8 cellular contexts compared by ENCODE assay signal in the genomic region with DNA sequence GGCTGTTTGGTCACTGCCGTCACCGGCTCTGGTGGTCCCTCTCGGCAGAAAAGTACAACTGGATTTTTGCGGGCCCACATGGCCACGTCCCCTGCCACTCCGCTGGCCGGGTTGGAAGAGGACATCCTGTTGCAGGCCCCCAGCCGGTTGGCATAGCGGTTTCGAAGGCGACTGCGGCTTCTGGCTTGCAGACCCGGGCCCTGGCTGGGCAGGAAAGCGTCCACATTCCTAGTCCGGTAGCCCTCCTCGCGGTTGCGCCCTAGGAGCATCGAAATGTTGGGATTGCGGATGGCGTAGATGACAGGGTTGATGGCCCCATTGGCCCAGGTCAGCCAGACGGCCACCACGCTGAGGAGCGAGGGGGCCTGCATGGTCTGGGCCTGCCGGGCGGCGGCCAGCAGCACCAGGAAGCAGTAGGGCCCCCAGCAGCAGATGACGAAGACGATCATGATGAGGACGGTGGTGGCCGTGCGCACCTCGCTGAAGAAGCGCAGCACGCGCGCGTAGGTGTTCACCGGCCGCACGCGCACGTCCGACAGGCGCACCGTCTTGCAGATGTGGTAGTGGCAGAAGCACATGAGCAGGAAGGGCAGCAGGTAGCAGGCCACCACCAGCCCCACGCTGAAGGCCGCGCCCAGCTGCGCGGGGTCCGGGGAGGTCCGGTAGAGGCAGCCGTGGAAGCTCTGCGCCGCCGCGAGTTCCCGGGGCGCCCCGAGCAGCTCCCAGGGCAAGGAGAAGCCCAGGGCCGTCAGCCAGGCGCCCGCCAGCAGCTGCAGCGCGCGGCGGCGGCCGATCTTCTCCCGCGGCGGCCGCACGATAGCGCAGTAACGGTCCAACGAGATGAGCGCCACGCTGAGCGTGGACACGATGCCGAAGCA. TPM values are rescaled to one million over a fixed set of nuclear protein-coding genes. Genes with fewer than 3 reads are reported as not detected.
DNase-seq lines count a peak whose midpoint lies in the region; ATAC-seq and TF ChIP-seq lines count a peak whose summit lies in the region.

No MANE protein-coding gene starts in this region.

- no peaks in the 10 kb centered on the region for H3K27me3 ChIP-seq in upper lobe of left lung

- CTCF ChIA-PET in activated CD4-positive, alpha-beta T cell treated with anti-CD3 and anti-CD28 coated beads, Interleukin-2, amount 10 ng/mL, durations not matched to agents 7 days and 5 days (lab: Charles Lee) = interaction anchor here (0.7 to 4.4 kb wide), 3 partner anchors 10 to 13 kb away, joined by 3 to 12 read pairs (median 3); no protein-coding TSS in a partner anchor

- DNase-seq in activated CD4-positive, alpha-beta T cell treated with anti-CD3 and anti-CD28 coated beads, Interleukin-2, amount 10 ng/mL, durations not matched to agents 7 days and 5 days = no peak
- DNase-seq in naive thymus-derived CD8-positive, alpha-beta T cell = peak in 3 of 10 donors; percentile 15 to 23 (median 18)
- DNase-seq in upper lobe of left lung = peak in 1 of 2 donors; percentile 90
- no peak for DNase-seq in dermis blood vessel endothelial cell
- DNase-seq in NCI-H82 (lab: John Stamatoyannopoulos, UW) = no peak

- H3K27ac Mint-ChIP-seq in activated CD4-positive, alpha-beta T cell treated with anti-CD3 and anti-CD28 coated beads, Interleukin-2, amount 10 ng/mL, durations not matched to agents 7 days and 5 days = peak overlapping the region; percentile 34
- peak overlapping the region in 6 of 10 donors; percentile 42 to 92 (median 80) for H3K27ac Mint-ChIP-seq in naive thymus-derived CD8-positive, alpha-beta T cell

- no peak for TF ChIP-seq EP300 in upper lobe of left lung (IDR thresholded peaks at IDR 0.05)

- POLR2A ChIA-PET in activated CD4-positive, alpha-beta T cell treated with anti-CD3 and anti-CD28 coated beads, Interleukin-2, amount 10 ng/mL, durations not matched to agents 7 days and 5 days (lab: Charles Lee) = interaction anchor here (0.6 kb wide), 1 partner anchor 311 kb away, joined by 4 read pairs; no protein-coding TSS in a partner anchor
- POLR2A ChIA-PET in naive thymus-derived CD8-positive, alpha-beta T cell (lab: Charles Lee) = interaction anchor here (1.4 to 3.1 kb wide), 2 partner anchors 19 to 28 kb away, joined by 4 to 20 read pairs; partner anchors contain the start of genes JKAMP and L3HYPDH

- H3K36me3 Mint-ChIP-seq in activated CD4-positive, alpha-beta T cell treated with anti-CD3 and anti-CD28 coated beads, Interleukin-2, amount 10 ng/mL, durations not matched to agents 7 days and 5 days (ENCODE audit: low read depth) = peaks cover 7% of the 10 kb centered on the region
- no peaks in the 10 kb centered on the region for H3K36me3 Mint-ChIP-seq in naive thymus-derived CD8-positive, alpha-beta T cell

- TF ChIP-seq CTCF in upper lobe of left lung (IDR thresholded peaks at IDR 0.05) = no peak

- ATAC-seq in GM18868 (IDR thresholded peaks at IDR 0.05; ENCODE audit: unreplicated experiment) (peak; percentile 13), HG03045 (IDR thresholded peaks at IDR 0.05; ENCODE audit: unreplicated experiment) (peak; percentile 39), esophagus mucosa (peak; percentile 33), upper lobe of left lung (ENCODE audit: low FRiP score in 2 of 2) (peak in 1 of 2 donors; percentile 69)
- ATAC-seq in naive thymus-derived CD8-positive, alpha-beta T cell = peak in 1 of 2 donors; percentile 3

- H3K9me3 ChIP-seq in upper lobe of left lung = no peaks in the 10 kb centered on the region

- H3K36me3 ChIP-seq in upper lobe of left lung = peaks cover 0 to 3% (median 0%) of the 10 kb centered on the region in 4 donors

- H3K4me1 ChIP-seq in upper lobe of left lung = peaks cover 10 to 20% (median 11%) of the 10 kb centered on the region in 4 donors

- no peaks in the 10 kb centered on the region for H3K9me3 Mint-ChIP-seq in activated CD4-positive, alpha-beta T cell treated with anti-CD3 and anti-CD28 coated beads, Interleukin-2, amount 10 ng/mL, durations not matched to agents 7 days and 5 days
- no peaks in the 10 kb centered on the region for H3K9me3 Mint-ChIP-seq in naive thymus-derived CD8-positive, alpha-beta T cell

- WGBS in upper lobe of left lung, 2 donors = 50 to 86% methylated on average over 14 to 42 of the region's 83 CpGs

- peaks cover 4% of the 10 kb centered on the region for H3K27me3 Mint-ChIP-seq in activated CD4-positive, alpha-beta T cell treated with anti-CD3 and anti-CD28 coated beads, Interleukin-2, amount 10 ng/mL, durations not matched to agents 7 days and 5 days
- H3K27me3 Mint-ChIP-seq in naive thymus-derived CD8-positive, alpha-beta T cell = peaks cover 0 to 11% (median 6%) of the 10 kb centered on the region in 5 donors

- H3K27ac ChIP-seq in upper lobe of left lung = peak overlapping the region; percentile 3 to 78 (median 37)

- TF ChIP-seq POLR2A in upper lobe of left lung (IDR thresholded peaks at IDR 0.05) = no peak

- peaks cover 12% of the 10 kb centered on the region for H3K4me1 Mint-ChIP-seq in activated CD4-positive, alpha-beta T cell treated with anti-CD3 and anti-CD28 coated beads, Interleukin-2, amount 10 ng/mL, durations not matched to agents 7 days and 5 days
- peaks cover 6 to 14% (median 10%) of the 10 kb centered on the region in 4 donors for H3K4me1 Mint-ChIP-seq in naive thymus-derived CD8-positive, alpha-beta T cell

- H3K4me3 ChIP-seq in upper lobe of left lung = peak overlapping the region; percentile 37 to 80 (median 68)

- peak overlapping the region; percentile 76 for H3K4me3 Mint-ChIP-seq in activated CD4-positive, alpha-beta T cell treated with anti-CD3 and anti-CD28 coated beads, Interleukin-2, amount 10 ng/mL, durations not matched to agents 7 days and 5 days
- H3K4me3 Mint-ChIP-seq in naive thymus-derived CD8-positive, alpha-beta T cell = peak overlapping the region; percentile 82 to 94 (median 90)

RNA-seq across cellular contexts. Expression of gene GPR135, which starts 1.2 kb away (rescaled TPM):
- 1 to 10 TPM; 1.5 to 1.6 TPM for total RNA-seq in activated CD4-positive, alpha-beta T cell treated with anti-CD3 and anti-CD28 coated beads, Interleukin-2, amount 10 ng/mL, durations not matched to agents 7 days and 5 days
- 0.56 TPM for total RNA-seq in esophagus mucosa
- 1 to 10 TPM; 1.7 to 2.0 TPM for total RNA-seq in naive thymus-derived CD8-positive, alpha-beta T cell
- polyA plus RNA-seq in naive thymus-derived CD8-positive, alpha-beta T cell = under 1 TPM in 1 of 3 donors, not detected in 2; 0.16 TPM
- 10 to 100 TPM in 1 of 6 donors, 1 to 10 TPM in 5; 1.7 to 10.5 (median 6.2) TPM for total RNA-seq in upper lobe of left lung
- 0.47 and 0.68 TPM in 2 replicates for total RNA-seq in dermis blood vessel endothelial cell

RNA-seq across cellular contexts. Expression of gene L3HYPDH, which starts 20.2 kb away (rescaled TPM):
- 10 to 100 TPM; 15.4 to 18.3 TPM for total RNA-seq in activated CD4-positive, alpha-beta T cell treated with anti-CD3 and anti-CD28 coated beads, Interleukin-2, amount 10 ng/mL, durations not matched to agents 7 days and 5 days
- total RNA-seq in esophagus mucosa (11.5 TPM), upper lobe of left lung (10 to 100 TPM; 16.7 to 53.4 (median 38.9) TPM), dermis blood vessel endothelial cell (16.6 and 41.4 TPM in 2 replicates)
- 10 to 100 TPM; 41.5 to 44.4 TPM for total RNA-seq in naive thymus-derived CD8-positive, alpha-beta T cell
- polyA plus RNA-seq in naive thymus-derived CD8-positive, alpha-beta T cell = 1 to 10 TPM; 1.8 to 2.5 (median 2.4) TPM

RNA-seq across cellular contexts. Expression of gene JKAMP, which starts 20.3 kb away (rescaled TPM):
- 10 to 100 TPM; 30.3 to 32.7 TPM for total RNA-seq in activated CD4-positive, alpha-beta T cell treated with anti-CD3 and anti-CD28 coated beads, Interleukin-2, amount 10 ng/mL, durations not matched to agents 7 days and 5 days
- total RNA-seq in esophagus mucosa (14.6 TPM), upper lobe of left lung (10 to 100 TPM; 34.2 to 59.7 (median 44.0) TPM), dermis blood vessel endothelial cell (78.1 and 86.0 TPM in 2 replicates)
- 10 to 100 TPM; 21.9 to 26.2 TPM for total RNA-seq in naive thymus-derived CD8-positive, alpha-beta T cell
- 10 to 100 TPM; 45.3 to 48.8 (median 46.0) TPM for polyA plus RNA-seq in naive thymus-derived CD8-positive, alpha-beta T cell
